Comparison of ENCODE assay signal across 1 cellular context in genomic region chr1:150551784-150552691, GRCh38.
TF ChIP-seq lines count a peak whose summit lies in the region.

No MANE protein-coding gene starts in this region.

TF ChIP-seq in K562, 482 proteins besides CTCF, POLR2A, EP300 and RAD21 (continued from another document and continues in another):
- TF ChIP-seq, protein P1, sequence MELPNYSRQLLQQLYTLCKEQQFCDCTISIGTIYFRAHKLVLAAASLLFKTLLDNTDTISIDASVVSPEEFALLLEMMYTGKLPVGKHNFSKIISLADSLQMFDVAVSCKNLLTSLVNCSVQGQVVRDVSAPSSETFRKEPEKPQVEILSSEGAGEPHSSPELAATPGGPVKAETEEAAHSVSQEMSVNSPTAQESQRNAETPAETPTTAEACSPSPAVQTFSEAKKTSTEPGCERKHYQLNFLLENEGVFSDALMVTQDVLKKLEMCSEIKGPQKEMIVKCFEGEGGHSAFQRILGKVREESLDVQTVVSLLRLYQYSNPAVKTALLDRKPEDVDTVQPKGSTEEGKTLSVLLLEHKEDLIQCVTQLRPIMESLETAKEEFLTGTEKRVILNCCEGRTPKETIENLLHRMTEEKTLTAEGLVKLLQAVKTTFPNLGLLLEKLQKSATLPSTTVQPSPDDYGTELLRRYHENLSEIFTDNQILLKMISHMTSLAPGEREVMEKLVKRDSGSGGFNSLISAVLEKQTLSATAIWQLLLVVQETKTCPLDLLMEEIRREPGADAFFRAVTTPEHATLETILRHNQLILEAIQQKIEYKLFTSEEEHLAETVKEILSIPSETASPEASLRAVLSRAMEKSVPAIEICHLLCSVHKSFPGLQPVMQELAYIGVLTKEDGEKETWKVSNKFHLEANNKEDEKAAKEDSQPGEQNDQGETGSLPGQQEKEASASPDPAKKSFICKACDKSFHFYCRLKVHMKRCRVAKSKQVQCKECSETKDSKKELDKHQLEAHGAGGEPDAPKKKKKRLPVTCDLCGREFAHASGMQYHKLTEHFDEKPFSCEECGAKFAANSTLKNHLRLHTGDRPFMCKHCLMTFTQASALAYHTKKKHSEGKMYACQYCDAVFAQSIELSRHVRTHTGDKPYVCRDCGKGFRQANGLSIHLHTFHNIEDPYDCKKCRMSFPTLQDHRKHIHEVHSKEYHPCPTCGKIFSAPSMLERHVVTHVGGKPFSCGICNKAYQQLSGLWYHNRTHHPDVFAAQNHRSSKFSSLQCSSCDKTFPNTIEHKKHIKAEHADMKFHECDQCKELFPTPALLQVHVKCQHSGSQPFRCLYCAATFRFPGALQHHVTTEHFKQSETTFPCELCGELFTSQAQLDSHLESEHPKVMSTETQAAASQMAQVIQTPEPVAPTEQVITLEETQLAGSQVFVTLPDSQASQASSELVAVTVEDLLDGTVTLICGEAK (IDR thresholded peaks at IDR 0.05) = no peak
- TF ChIP-seq, protein P1 (CRISPR knock-in tag; IDR thresholded peaks at IDR 0.05) = no peak
- TF ChIP-seq PHB (CRISPR knock-in tag; IDR thresholded peaks at IDR 0.05) (no peak), HMG20A (CRISPR knock-in tag; conservative IDR thresholded peaks at IDR 0.05) (no peak), SMAD4 (CRISPR knock-in tag; conservative IDR thresholded peaks at IDR 0.05) (peak; percentile 87), MXD1 (CRISPR knock-in tag; IDR thresholded peaks at IDR 0.05; ENCODE audit: borderline replicate concordance, poor library complexity, severe bottlenecking) (no peak), ETV5 (CRISPR knock-in tag; IDR thresholded peaks at IDR 0.05; ENCODE audit: low read depth) (no peak), CBFA2T3 (IDR thresholded peaks at IDR 0.05) (peak; percentile 54), STAT5A (IDR thresholded peaks at IDR 0.05; ENCODE audit: borderline replicate concordance, low read length) (peak; percentile 76), POLR2AphosphoS2 (IDR thresholded peaks at IDR 0.05; ENCODE audit: low read length) (peak; percentile 76), SAP30 (IDR thresholded peaks at IDR 0.05; ENCODE audit: borderline replicate concordance, insufficient read depth, low read depth, low read length, poor library complexity, severe bottlenecking) (peak; percentile 51), RBM25 (IDR thresholded peaks at IDR 0.05; ENCODE audit: low read depth, low read length, severe bottlenecking) (no peak), JUNB (CRISPR knock-in tag; conservative IDR thresholded peaks at IDR 0.05) (no peak), KHSRP (IDR thresholded peaks at IDR 0.05) (no peak), TAF1 (IDR thresholded peaks at IDR 0.05; ENCODE audit: control insufficient read depth, extremely low read depth, insufficient read depth, low read length, severe bottlenecking) (peak; percentile 50), ETS1 (conservative IDR thresholded peaks at IDR 0.05; ENCODE audit: control insufficient read depth, low read depth, low read length) (peak; percentile 58; the same call in 1 of the 2 replicates), MEF2A (IDR thresholded peaks at IDR 0.05; ENCODE audit: control insufficient read depth, low read depth, low read length) (no peak), ZFPM2 (CRISPR knock-in tag; IDR thresholded peaks at IDR 0.05) (no peak), EP400 (IDR thresholded peaks at IDR 0.05) (peak; percentile 36; the same call in 1 of the 2 replicates), ZNF121 (CRISPR knock-in tag; conservative IDR thresholded peaks at IDR 0.05) (no peak), SMARCA5 (IDR thresholded peaks at IDR 0.05) (no peak), ZNF384 (IDR thresholded peaks at IDR 0.05; ENCODE audit: low read depth, low read length) (peak; percentile 62; the same call in 1 of the 2 replicates), HIVEP1 (CRISPR knock-in tag; IDR thresholded peaks at IDR 0.05) (0 out of 2 replicates have a peak, but pooled peaks have one; percentile 53), PHB2 (IDR thresholded peaks at IDR 0.05; ENCODE audit: low read depth) (no peak), ZNF77 (CRISPR knock-in tag; IDR thresholded peaks at IDR 0.05) (no peak), RBM15 (IDR thresholded peaks at IDR 0.05; ENCODE audit: insufficient read depth, low read length) (no peak), ESRRB (CRISPR knock-in tag; IDR thresholded peaks at IDR 0.05; ENCODE audit: borderline replicate concordance) (no peak), PTTG1 (tag; IDR thresholded peaks at IDR 0.05; ENCODE audit: low read depth) (no peak), BRD9 (IDR thresholded peaks at IDR 0.05; ENCODE audit: low read depth, partially characterized antibody) (no peak), MAFK (IDR thresholded peaks at IDR 0.05; ENCODE audit: low read length) (no peak), ZNF586 (CRISPR knock-in tag; conservative IDR thresholded peaks at IDR 0.05) (0 out of 2 replicates have a peak, but pooled peaks have one; percentile 10), SP1 (CRISPR knock-in tag; IDR thresholded peaks at IDR 0.05) (peak; percentile 24; the same call in 1 of the 2 replicates), POU5F1 (IDR thresholded peaks at IDR 0.05; ENCODE audit: borderline replicate concordance, low read depth, low read length, partially characterized antibody) (no peak)
- TF ChIP-seq, protein P2, sequence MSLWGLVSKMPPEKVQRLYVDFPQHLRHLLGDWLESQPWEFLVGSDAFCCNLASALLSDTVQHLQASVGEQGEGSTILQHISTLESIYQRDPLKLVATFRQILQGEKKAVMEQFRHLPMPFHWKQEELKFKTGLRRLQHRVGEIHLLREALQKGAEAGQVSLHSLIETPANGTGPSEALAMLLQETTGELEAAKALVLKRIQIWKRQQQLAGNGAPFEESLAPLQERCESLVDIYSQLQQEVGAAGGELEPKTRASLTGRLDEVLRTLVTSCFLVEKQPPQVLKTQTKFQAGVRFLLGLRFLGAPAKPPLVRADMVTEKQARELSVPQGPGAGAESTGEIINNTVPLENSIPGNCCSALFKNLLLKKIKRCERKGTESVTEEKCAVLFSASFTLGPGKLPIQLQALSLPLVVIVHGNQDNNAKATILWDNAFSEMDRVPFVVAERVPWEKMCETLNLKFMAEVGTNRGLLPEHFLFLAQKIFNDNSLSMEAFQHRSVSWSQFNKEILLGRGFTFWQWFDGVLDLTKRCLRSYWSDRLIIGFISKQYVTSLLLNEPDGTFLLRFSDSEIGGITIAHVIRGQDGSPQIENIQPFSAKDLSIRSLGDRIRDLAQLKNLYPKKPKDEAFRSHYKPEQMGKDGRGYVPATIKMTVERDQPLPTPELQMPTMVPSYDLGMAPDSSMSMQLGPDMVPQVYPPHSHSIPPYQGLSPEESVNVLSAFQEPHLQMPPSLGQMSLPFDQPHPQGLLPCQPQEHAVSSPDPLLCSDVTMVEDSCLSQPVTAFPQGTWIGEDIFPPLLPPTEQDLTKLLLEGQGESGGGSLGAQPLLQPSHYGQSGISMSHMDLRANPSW (CRISPR knock-in tag; IDR thresholded peaks at IDR 0.05) = no peak
- TF ChIP-seq, protein P3, sequence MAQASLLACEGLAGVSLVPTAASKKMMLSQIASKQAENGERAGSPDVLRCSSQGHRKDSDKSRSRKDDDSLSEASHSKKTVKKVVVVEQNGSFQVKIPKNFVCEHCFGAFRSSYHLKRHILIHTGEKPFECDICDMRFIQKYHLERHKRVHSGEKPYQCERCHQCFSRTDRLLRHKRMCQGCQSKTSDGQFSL (CRISPR knock-in tag; IDR thresholded peaks at IDR 0.05) = peak; percentile 88
- TF ChIP-seq, protein P3 (tag; IDR thresholded peaks at IDR 0.05) = peak in 1 of 2 experiments; percentile 62; a peak in 1 of 4 replicates
- TF ChIP-seq, protein P4, sequence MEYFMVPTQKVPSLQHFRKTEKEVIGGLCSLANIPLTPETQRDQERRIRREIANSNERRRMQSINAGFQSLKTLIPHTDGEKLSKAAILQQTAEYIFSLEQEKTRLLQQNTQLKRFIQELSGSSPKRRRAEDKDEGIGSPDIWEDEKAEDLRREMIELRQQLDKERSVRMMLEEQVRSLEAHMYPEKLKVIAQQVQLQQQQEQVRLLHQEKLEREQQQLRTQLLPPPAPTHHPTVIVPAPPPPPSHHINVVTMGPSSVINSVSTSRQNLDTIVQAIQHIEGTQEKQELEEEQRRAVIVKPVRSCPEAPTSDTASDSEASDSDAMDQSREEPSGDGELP (CRISPR knock-in tag; IDR thresholded peaks at IDR 0.05; ENCODE audit: borderline replicate concordance) = peak; percentile 65; the same call in 1 of the 2 replicates
- TF ChIP-seq, protein P5, sequence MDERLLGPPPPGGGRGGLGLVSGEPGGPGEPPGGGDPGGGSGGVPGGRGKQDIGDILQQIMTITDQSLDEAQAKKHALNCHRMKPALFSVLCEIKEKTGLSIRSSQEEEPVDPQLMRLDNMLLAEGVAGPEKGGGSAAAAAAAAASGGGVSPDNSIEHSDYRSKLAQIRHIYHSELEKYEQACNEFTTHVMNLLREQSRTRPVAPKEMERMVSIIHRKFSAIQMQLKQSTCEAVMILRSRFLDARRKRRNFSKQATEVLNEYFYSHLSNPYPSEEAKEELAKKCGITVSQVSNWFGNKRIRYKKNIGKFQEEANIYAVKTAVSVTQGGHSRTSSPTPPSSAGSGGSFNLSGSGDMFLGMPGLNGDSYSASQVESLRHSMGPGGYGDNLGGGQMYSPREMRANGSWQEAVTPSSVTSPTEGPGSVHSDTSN (CRISPR knock-in tag; IDR thresholded peaks at IDR 0.05; ENCODE audit: low read depth) = no peak
- TF ChIP-seq, protein P5 (tag; conservative IDR thresholded peaks at IDR 0.05; ENCODE audit: low read depth) = 0 out of 2 replicates have a peak, but pooled peaks have one; percentile 11
- TF ChIP-seq, protein P6, sequence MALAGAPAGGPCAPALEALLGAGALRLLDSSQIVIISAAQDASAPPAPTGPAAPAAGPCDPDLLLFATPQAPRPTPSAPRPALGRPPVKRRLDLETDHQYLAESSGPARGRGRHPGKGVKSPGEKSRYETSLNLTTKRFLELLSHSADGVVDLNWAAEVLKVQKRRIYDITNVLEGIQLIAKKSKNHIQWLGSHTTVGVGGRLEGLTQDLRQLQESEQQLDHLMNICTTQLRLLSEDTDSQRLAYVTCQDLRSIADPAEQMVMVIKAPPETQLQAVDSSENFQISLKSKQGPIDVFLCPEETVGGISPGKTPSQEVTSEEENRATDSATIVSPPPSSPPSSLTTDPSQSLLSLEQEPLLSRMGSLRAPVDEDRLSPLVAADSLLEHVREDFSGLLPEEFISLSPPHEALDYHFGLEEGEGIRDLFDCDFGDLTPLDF (CRISPR knock-in tag; IDR thresholded peaks at IDR 0.05) = no peak
- TF ChIP-seq, protein P7, sequence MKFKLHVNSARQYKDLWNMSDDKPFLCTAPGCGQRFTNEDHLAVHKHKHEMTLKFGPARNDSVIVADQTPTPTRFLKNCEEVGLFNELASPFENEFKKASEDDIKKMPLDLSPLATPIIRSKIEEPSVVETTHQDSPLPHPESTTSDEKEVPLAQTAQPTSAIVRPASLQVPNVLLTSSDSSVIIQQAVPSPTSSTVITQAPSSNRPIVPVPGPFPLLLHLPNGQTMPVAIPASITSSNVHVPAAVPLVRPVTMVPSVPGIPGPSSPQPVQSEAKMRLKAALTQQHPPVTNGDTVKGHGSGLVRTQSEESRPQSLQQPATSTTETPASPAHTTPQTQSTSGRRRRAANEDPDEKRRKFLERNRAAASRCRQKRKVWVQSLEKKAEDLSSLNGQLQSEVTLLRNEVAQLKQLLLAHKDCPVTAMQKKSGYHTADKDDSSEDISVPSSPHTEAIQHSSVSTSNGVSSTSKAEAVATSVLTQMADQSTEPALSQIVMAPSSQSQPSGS (CRISPR knock-in tag; IDR thresholded peaks at IDR 0.05) = no peak
